In the genomic region with DNA sequence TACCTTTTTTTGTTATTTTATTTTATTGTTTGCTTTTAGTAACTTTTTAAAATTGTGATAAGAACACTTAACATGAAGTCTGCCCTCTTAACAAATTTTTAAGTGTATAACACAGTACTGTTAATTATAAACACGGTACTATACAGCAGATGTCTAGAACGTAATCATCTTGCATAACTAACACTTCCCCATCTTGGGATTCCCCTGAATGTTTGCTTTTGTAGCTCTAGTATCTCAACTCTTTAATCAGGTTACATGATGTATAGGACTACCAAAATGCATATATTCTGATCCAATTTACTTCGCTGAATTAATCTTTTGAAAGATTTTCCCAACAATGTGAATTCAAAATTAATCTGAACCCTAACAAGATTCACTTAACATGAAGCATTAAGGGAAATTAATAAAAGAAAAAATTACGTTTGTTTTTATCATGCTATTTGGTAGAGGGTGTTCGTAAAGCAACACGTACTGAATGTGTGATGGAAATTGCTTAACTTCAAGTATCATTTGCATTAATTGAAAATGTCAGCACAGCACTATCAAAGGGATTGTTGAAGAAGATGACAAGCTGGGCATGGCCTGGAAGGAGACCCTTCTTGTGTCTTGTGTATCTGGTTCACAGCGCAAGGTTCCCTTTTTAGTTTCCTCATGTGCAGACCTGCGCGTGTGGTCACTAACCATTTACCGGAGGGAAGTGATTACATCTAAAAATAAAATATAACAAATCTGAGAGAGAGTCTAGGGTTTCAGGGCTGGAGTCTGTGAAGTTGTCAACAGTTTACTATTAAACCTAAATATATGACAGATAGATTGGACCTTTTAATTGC, we compare ENCODE assay signal across 10 cellular contexts. TPM values are rescaled to one million over a fixed set of nuclear protein-coding genes. Genes with fewer than 3 reads are reported as not detected.
A peak's percentile ranks its signal among the peaks of the same experiment; 100 is the strongest.
DNase-seq lines count a peak whose midpoint lies in the region; ATAC-seq and TF ChIP-seq lines count a peak whose summit lies in the region.
"Had no signal": no experiment of that assay in that cellular context is flagged by ENCODE, and none has a peak within 500 bp of the region (broad histone marks: within the 10 kb centered on the region; RNA-seq: fewer than 3 reads in every experiment).

No MANE protein-coding gene starts in this region.

- DNase-seq in activated B cell treated with CpG ODN at 0.5 μM for 24 hours (no peak), NCI-H69 (lab: John Stamatoyannopoulos, UW) (no peak), posterior cingulate gyrus (no peak), brain microvascular endothelial cell (no peak), superior temporal gyrus (ENCODE audit: extremely low spot score) (no peak)
- DNase-seq: EL, IMR-90 had no signal

- H3K36me3 Mint-ChIP-seq in activated B cell treated with CpG ODN at 0.5 μM for 24 hours (ENCODE audit: low read depth): peaks cover 53% of the 10 kb centered on the region

- ATAC-seq in GM18519 (IDR thresholded peaks at IDR 0.05; ENCODE audit: low FRiP score, unreplicated experiment) (peak; percentile 80), GM21526 (IDR thresholded peaks at IDR 0.05; ENCODE audit: low FRiP score, unreplicated experiment) (peak; percentile 83), HG03196 (IDR thresholded peaks at IDR 0.05; ENCODE audit: unreplicated experiment) (peak; percentile 83), activated B cell treated with CpG ODN at 0.5 μM for 24 hours (ENCODE audit: low read depth) (peak; percentile 87)

- TF ChIP-seq CTCF in activated B cell treated with CpG ODN at 0.5 μM for 24 hours (IDR thresholded peaks at IDR 0.05) (no peak), brain microvascular endothelial cell (IDR thresholded peaks at IDR 0.05; ENCODE audit: low read depth, low read length, missing control alignments) (no peak)

- in situ Hi-C loops in brain microvascular endothelial cell (cut with HindIII; ENCODE audit: low pct_ligation_motif_present, low sequenced_read_pairs): no loop called here

- no peak overlapping the region for H3K27ac ChIP-seq in brain microvascular endothelial cell

- H3K4me3 Mint-ChIP-seq in activated B cell treated with CpG ODN at 0.5 μM for 24 hours: peak overlapping the region; percentile 79

- POLR2A ChIA-PET in activated B cell treated with CpG ODN at 0.5 μM for 24 hours (lab: Charles Lee): interaction anchor here (0.5 to 4.7 kb wide), 17 partner anchors 8 to 532 kb away, joined by 3 to 141 read pairs (median 5); a partner anchor contains a TSS

- H3K27ac Mint-ChIP-seq in activated B cell treated with CpG ODN at 0.5 μM for 24 hours: peak overlapping the region; percentile 99

- peaks cover 6% of the 10 kb centered on the region for H3K9me3 Mint-ChIP-seq in activated B cell treated with CpG ODN at 0.5 μM for 24 hours

- no peaks in the 10 kb centered on the region for H3K36me3 ChIP-seq in brain microvascular endothelial cell (replicated peaks)

- H3K4me3 ChIP-seq in brain microvascular endothelial cell (ENCODE audit: low read depth, low read length): no peak overlapping the region

- CTCF ChIA-PET in activated B cell treated with CpG ODN at 0.5 μM for 24 hours (lab: Charles Lee): interaction anchor here (1.3 to 3.6 kb wide), 3 partner anchors 14 to 85 kb away, joined by 4 to 24 read pairs (median 4); a partner anchor contains a TSS

- H3K4me1 Mint-ChIP-seq in activated B cell treated with CpG ODN at 0.5 μM for 24 hours: peaks cover 77% of the 10 kb centered on the region

- no peaks in the 10 kb centered on the region for H3K27me3 Mint-ChIP-seq in activated B cell treated with CpG ODN at 0.5 μM for 24 hours

- no peaks in the 10 kb centered on the region for H3K27me3 ChIP-seq in brain microvascular endothelial cell (replicated peaks)

- intact Hi-C loops in activated B cell treated with CpG ODN at 0.5 μM for 24 hours (cut with micrococcal nuclease): loop anchor here (1.0 to 5.0 kb wide), 5 partner anchors 14 to 85 kb away; no protein-coding TSS in a partner anchor
- intact Hi-C loops in posterior cingulate gyrus (cut with DNase I): no loop called here

RNA-seq across cellular contexts. Expression of a gene that starts 15.2 kb away (rescaled TPM):
- 41.9 and 54.4 TPM in 2 replicates for total RNA-seq in activated B cell treated with CpG ODN at 0.5 μM for 24 hours
